ENCODE assay signal across 10 cellular contexts in genomic region chr14:52013984-52014600, GRCh38. TPM values are rescaled to one million over a fixed set of nuclear protein-coding genes. Genes with fewer than 3 reads are reported as not detected.
DNase-seq lines count a peak whose midpoint lies in the region; ATAC-seq and TF ChIP-seq lines count a peak whose summit lies in the region.
"Had no signal": no experiment of that assay in that cellular context is flagged by ENCODE, and none has a peak within 500 bp of the region (broad histone marks: within the 10 kb centered on the region; RNA-seq: fewer than 3 reads in every experiment).

No MANE protein-coding gene starts in this region.

- H3K36me3 ChIP-seq in OCI-LY1 (ENCODE audit: insufficient read depth, low read length) (peaks cover 27% of the 10 kb centered on the region), aorta (ENCODE audit: control insufficient read depth in 1 of 2, insufficient read depth in 2 of 2, low read length in 1 of 2) (peaks cover 0 to 7% of the 10 kb centered on the region in 2 donors)

- WGBS in aorta, 2 donors = 90 to 93% methylated on average over 11 of the region's 11 CpGs

- TF ChIP-seq CTCF in OCI-LY1 (IDR thresholded peaks at IDR 0.05; ENCODE audit: low read length) (peak; percentile 47), foreskin keratinocyte (conservative IDR thresholded peaks at IDR 0.05) (peak; percentile 36)

- H4K20me1 ChIP-seq in OCI-LY1 (ENCODE audit: insufficient read depth, low read length) = no peaks in the 10 kb centered on the region

- no peak overlapping the region for H2AFZ ChIP-seq in OCI-LY1 (ENCODE audit: low read length)

- H3K36me3 Mint-ChIP-seq in activated naive CD4-positive, alpha-beta T cell treated with anti-CD3 and anti-CD28 coated beads, Interleukin-2, amount 10 ng/mL, durations not matched to agents 7 days and 5 days = peaks cover 19% of the 10 kb centered on the region
- H3K36me3 Mint-ChIP-seq in stimulated activated naive B cell treated with anti-CD40 and anti-IgM and Interleukin-4, amounts not matched to agents 10 μg/mL and 1 μg/mL and 100 μg/mL, for 72 hours = peaks cover 16 to 27% of the 10 kb centered on the region in 2 donors
- H3K36me3 Mint-ChIP-seq in effector memory CD8-positive, alpha-beta T cell (ENCODE audit: insufficient read depth) = peaks cover 35% of the 10 kb centered on the region

- H3K9me3 ChIP-seq in OCI-LY1 (ENCODE audit: low read length) = no peaks in the 10 kb centered on the region
- H3K9me3 ChIP-seq in aorta (ENCODE audit: control insufficient read depth, low read length) = no peaks in the 10 kb centered on the region

- ATAC-seq in foreskin keratinocyte = peak; percentile 20
- ATAC-seq in stimulated activated naive B cell treated with anti-CD40 and anti-IgM and Interleukin-4, amounts not matched to agents 10 μg/mL and 1 μg/mL and 100 μg/mL, for 72 hours (replicated peaks) = peak; percentile 34 to 38
- ATAC-seq in aorta (ENCODE audit: low FRiP score) = no peak
- no peak for ATAC-seq in effector memory CD8-positive, alpha-beta T cell (replicated peaks)

- intact Hi-C loops in aorta (cut with DNase I) = no loop called here

- CTCF ChIA-PET in activated naive CD4-positive, alpha-beta T cell treated with anti-CD3 and anti-CD28 coated beads, Interleukin-2, amount 10 ng/mL, durations not matched to agents 7 days and 5 days (lab: Charles Lee) = no interaction called here

- no peaks in the 10 kb centered on the region for H3F3A ChIP-seq in OCI-LY1 (ENCODE audit: insufficient read depth, low read length)

- H3K9ac ChIP-seq in OCI-LY1 (ENCODE audit: low read length) = no peak overlapping the region

- H3K4me2 ChIP-seq in OCI-LY1 (ENCODE audit: low read length) = no peak overlapping the region

- H3K4me1 Mint-ChIP-seq in activated naive CD4-positive, alpha-beta T cell treated with anti-CD3 and anti-CD28 coated beads, Interleukin-2, amount 10 ng/mL, durations not matched to agents 7 days and 5 days = peaks cover 4% of the 10 kb centered on the region
- peaks cover 3 to 7% of the 10 kb centered on the region in 2 donors for H3K4me1 Mint-ChIP-seq in stimulated activated naive B cell treated with anti-CD40 and anti-IgM and Interleukin-4, amounts not matched to agents 10 μg/mL and 1 μg/mL and 100 μg/mL, for 72 hours
- no peaks in the 10 kb centered on the region for H3K4me1 Mint-ChIP-seq in effector memory CD8-positive, alpha-beta T cell (ENCODE audit: low read depth in 2 of 2)

- DNase-seq in activated naive CD4-positive, alpha-beta T cell treated with anti-CD3 and anti-CD28 coated beads, Interleukin-2, amount 10 ng/mL, durations not matched to agents 7 days and 5 days = peak; percentile 29
- no peak for DNase-seq in activated naive CD4-positive, alpha-beta T cell treated with anti-CD3 and anti-CD28 coated beads, Interleukin-2, amount 50 U/mL, for 16 hours
- DNase-seq in foreskin keratinocyte (no peak), aorta (no peak), NCI-H526 treated with DMSO at 0.1 percent for 48 hours (lab: John Stamatoyannopoulos, UW) (no peak)
- DNase-seq in stimulated activated naive B cell treated with anti-CD40 and anti-IgM and Interleukin-4, amounts not matched to agents 10 μg/mL and 1 μg/mL and 100 μg/mL, for 72 hours = no peak
- DNase-seq in effector memory CD8-positive, alpha-beta T cell = no peak
- DNase-seq: activated CD4-positive, alpha-beta T cell treated with anti-CD3 and anti-CD28 coated beads for 4 hours; effector CD4-positive, alpha-beta T cell had no signal

- H3K9me2 ChIP-seq in OCI-LY1 (ENCODE audit: low read depth, low read length) = no peaks in the 10 kb centered on the region

- H3K27me3 ChIP-seq in OCI-LY1 (ENCODE audit: insufficient read depth, low read length) (no peaks in the 10 kb centered on the region), foreskin keratinocyte (no peaks in the 10 kb centered on the region), aorta (ENCODE audit: control insufficient read depth in 1 of 2, insufficient read depth in 2 of 2, low read length in 1 of 2) (no peaks in the 10 kb centered on the region)

- H3K27ac Mint-ChIP-seq in activated naive CD4-positive, alpha-beta T cell treated with anti-CD3 and anti-CD28 coated beads, Interleukin-2, amount 10 ng/mL, durations not matched to agents 7 days and 5 days = no peak overlapping the region
- peak overlapping the region; percentile 20 for H3K27ac Mint-ChIP-seq in stimulated activated naive B cell treated with anti-CD40 and anti-IgM and Interleukin-4, amounts not matched to agents 10 μg/mL and 1 μg/mL and 100 μg/mL, for 72 hours
- H3K27ac Mint-ChIP-seq in effector memory CD8-positive, alpha-beta T cell = peak overlapping the region in 1 of 2 donors; percentile 8

- H3K4me3 ChIP-seq in OCI-LY1 (ENCODE audit: low read depth, low read length, poor library complexity, severe bottlenecking) (no peak overlapping the region), aorta (ENCODE audit: low read length in 2 of 2) (no peak overlapping the region)

- H3K79me2 ChIP-seq in OCI-LY1 (ENCODE audit: insufficient read depth, low read length) = no peaks in the 10 kb centered on the region

- no peak overlapping the region for H3K4me3 Mint-ChIP-seq in activated naive CD4-positive, alpha-beta T cell treated with anti-CD3 and anti-CD28 coated beads, Interleukin-2, amount 10 ng/mL, durations not matched to agents 7 days and 5 days
- no peak overlapping the region for H3K4me3 Mint-ChIP-seq in stimulated activated naive B cell treated with anti-CD40 and anti-IgM and Interleukin-4, amounts not matched to agents 10 μg/mL and 1 μg/mL and 100 μg/mL, for 72 hours
- H3K4me3 Mint-ChIP-seq in effector memory CD8-positive, alpha-beta T cell = no peak overlapping the region

- peaks cover 23% of the 10 kb centered on the region for H3K27me3 Mint-ChIP-seq in activated naive CD4-positive, alpha-beta T cell treated with anti-CD3 and anti-CD28 coated beads, Interleukin-2, amount 10 ng/mL, durations not matched to agents 7 days and 5 days
- H3K27me3 Mint-ChIP-seq in stimulated activated naive B cell treated with anti-CD40 and anti-IgM and Interleukin-4, amounts not matched to agents 10 μg/mL and 1 μg/mL and 100 μg/mL, for 72 hours = peaks cover 0 to 15% of the 10 kb centered on the region in 2 donors
- peaks cover 8 to 29% of the 10 kb centered on the region in 2 donors for H3K27me3 Mint-ChIP-seq in effector memory CD8-positive, alpha-beta T cell

- no peak overlapping the region for H3K27ac ChIP-seq in OCI-LY1 (ENCODE audit: low read depth, low read length, poor library complexity, severe bottlenecking)
- H3K27ac ChIP-seq in foreskin keratinocyte = no peak overlapping the region
- no peak overlapping the region for H3K27ac ChIP-seq in aorta (ENCODE audit: low read depth in 1 of 2, low read length in 2 of 2)

- no peaks in the 10 kb centered on the region for H3K9me3 Mint-ChIP-seq in activated naive CD4-positive, alpha-beta T cell treated with anti-CD3 and anti-CD28 coated beads, Interleukin-2, amount 10 ng/mL, durations not matched to agents 7 days and 5 days
- H3K9me3 Mint-ChIP-seq in stimulated activated naive B cell treated with anti-CD40 and anti-IgM and Interleukin-4, amounts not matched to agents 10 μg/mL and 1 μg/mL and 100 μg/mL, for 72 hours = no peaks in the 10 kb centered on the region
- no peaks in the 10 kb centered on the region for H3K9me3 Mint-ChIP-seq in effector memory CD8-positive, alpha-beta T cell

- H3K4me1 ChIP-seq in OCI-LY1 (ENCODE audit: insufficient read depth, low read length, severe bottlenecking) = no peaks in the 10 kb centered on the region
- no peaks in the 10 kb centered on the region for H3K4me1 ChIP-seq in foreskin keratinocyte
- H3K4me1 ChIP-seq in aorta (ENCODE audit: control insufficient read depth in 1 of 2, insufficient read depth in 2 of 2, low read length in 2 of 2) = no peaks in the 10 kb centered on the region

RNA-seq across cellular contexts. Expression of gene RTRAF, which starts 24.7 kb away (rescaled TPM):
- 230 and 239 TPM in 2 replicates for total RNA-seq in foreskin keratinocyte
- polyA plus RNA-seq in foreskin keratinocyte = 267 and 282 TPM in 2 replicates
- total RNA-seq in aorta = 100 to 1,000 TPM; 110 to 117 TPM
- polyA plus RNA-seq in aorta = 100 to 1,000 TPM; 109 to 117 TPM

RNA-seq across cellular contexts. Expression of gene NID2, which starts 54.8 kb away (rescaled TPM):
- 1.5 and 4.6 TPM in 2 replicates for total RNA-seq in foreskin keratinocyte
- polyA plus RNA-seq in foreskin keratinocyte = 0.97 and 1.7 TPM in 2 replicates
- total RNA-seq in aorta = 10 to 100 TPM; 22.1 to 56.6 TPM
- 10 to 100 TPM in 1 of 2 donors, 1 to 10 TPM in 1; 2.8 to 30.9 TPM for polyA plus RNA-seq in aorta

Comparison
In these comparisons a context has a peak if more than half of its experiments do, and no peak if none do; other contexts are left out.
1. ATAC-seq: peak in foreskin keratinocyte (single experiment) and stimulated activated naive B cell treated with anti-CD40 and anti-IgM and Interleukin-4, amounts not matched to agents 10 μg/mL and 1 μg/mL and 100 μg/mL, for 72 hours (2 of 2); none in aorta (single experiment) and effector memory CD8-positive, alpha-beta T cell (single experiment).